8 cellular contexts compared by ENCODE assay signal in genomic region chr11:113474362-113475159, GRCh38.
DNase-seq lines count a peak whose midpoint lies in the region; ATAC-seq and TF ChIP-seq lines count a peak whose summit lies in the region.

No MANE protein-coding gene starts in this region.

- TF ChIP-seq CTCF in AG09319 (IDR thresholded peaks at IDR 0.05; ENCODE audit: low read depth, low read length) (no peak), astrocyte of the spinal cord (IDR thresholded peaks at IDR 0.05; ENCODE audit: low read depth, low read length) (no peak)

- H3K27me3 ChIP-seq in iPS DF 6.9 (ENCODE audit: control insufficient read depth, insufficient read depth, low read length): peaks cover 8% of the 10 kb centered on the region; the same call in 1 of the 2 replicates

- in situ Hi-C loops in astrocyte of the spinal cord (cut with HindIII; ENCODE audit: low sequenced_read_pairs): no loop called here

- DNase-seq in AG09319 (ENCODE audit: extremely low read depth, low read depth) (peak; percentile 15), HCEC 1CT (peak; percentile 11), T follicular helper cell (ENCODE audit: low read depth) (peak; percentile 21), astrocyte of the spinal cord (ENCODE audit: low read depth, low spot score) (peak; percentile 77), iPS DF 6.9 (ENCODE audit: low read depth, low spot score) (peak; percentile 86), skeletal muscle cell (ENCODE audit: low read depth) (peak; percentile 32)

- no peak for ATAC-seq in HG02884 (IDR thresholded peaks at IDR 0.05; ENCODE audit: unreplicated experiment)
- no peak for ATAC-seq in GM21717 (IDR thresholded peaks at IDR 0.05; ENCODE audit: unreplicated experiment)

- no peak overlapping the region for H3K27ac ChIP-seq in iPS DF 6.9 (ENCODE audit: low read length)

- no peaks in the 10 kb centered on the region for H3K36me3 ChIP-seq in iPS DF 6.9 (ENCODE audit: control insufficient read depth, insufficient read depth, low read length)

- no peaks in the 10 kb centered on the region for H3K9me3 ChIP-seq in iPS DF 6.9 (ENCODE audit: control insufficient read depth, insufficient read depth, low read length)

- no CpG with 5 or more reads among the region's 70 CpGs for WGBS in iPS DF 6.9 (ENCODE audit: insufficient coverage, insufficient read length)

- H3K4me3 ChIP-seq in astrocyte of the spinal cord (ENCODE audit: low read depth, low read length) (no peak overlapping the region), iPS DF 6.9 (ENCODE audit: low read length) (peak overlapping the region; percentile 49; the same call in 1 of the 2 replicates), skeletal muscle cell (ENCODE audit: low read depth, low read length) (peak overlapping the region; percentile 4)

- H3K4me1 ChIP-seq in iPS DF 6.9 (ENCODE audit: control insufficient read depth, insufficient read depth, low read length): peaks cover 3% of the 10 kb centered on the region; the same call in 1 of the 2 replicates

Comparison
In these comparisons a context has a peak if more than half of its experiments do, and no peak if none do; other contexts are left out.
1. DNase-seq: peak in every context shown above with its lines; median percentile 86 in iPS DF 6.9; 77 in astrocyte of the spinal cord; 32 in skeletal muscle cell; 21 in T follicular helper cell; 15 in AG09319; 11 in HCEC 1CT.